In the genomic region with DNA sequence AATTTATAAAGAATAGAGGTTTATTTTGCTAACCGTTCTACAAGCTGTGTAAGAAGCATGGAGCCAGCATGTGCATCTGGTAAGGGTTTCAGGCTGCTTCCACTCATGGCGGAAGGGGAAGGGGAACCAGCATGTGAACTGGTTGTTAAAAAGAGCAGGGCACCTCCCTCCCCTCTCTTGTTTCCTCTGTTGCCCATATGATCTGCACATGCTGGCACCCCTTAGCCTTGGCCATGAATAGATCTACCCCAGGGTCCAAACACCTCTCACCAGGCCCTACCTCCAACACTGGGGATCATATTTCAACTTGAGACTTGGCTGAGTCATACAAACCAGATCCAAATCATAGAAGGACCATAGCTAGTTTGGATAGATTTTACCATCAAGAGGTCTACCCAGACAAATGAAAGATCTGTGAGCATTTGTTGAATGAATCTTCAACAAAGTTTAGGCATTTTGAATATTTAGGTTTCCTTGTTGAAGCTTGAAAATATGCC, we compare ENCODE assay signal across 1 cellular context.
TF ChIP-seq lines count a peak whose summit lies in the region.

No MANE protein-coding gene starts in this region.

TF ChIP-seq in HEK293, 187 proteins besides CTCF, POLR2A, EP300 and RAD21 (continued from another document):
- TF ChIP-seq ZNF416 (tag by site-specific recombination; IDR thresholded peaks at IDR 0.05) (no peak), GLIS1 (tag by site-specific recombination; IDR thresholded peaks at IDR 0.05) (peak; percentile 61), ZNF138 (tag by site-specific recombination; IDR thresholded peaks at IDR 0.05; ENCODE audit: borderline replicate concordance) (no peak), MEIS1 (CRISPR knock-in tag; IDR thresholded peaks at IDR 0.05; ENCODE audit: borderline replicate concordance) (no peak), ZNF341 (tag by site-specific recombination; IDR thresholded peaks at IDR 0.05; ENCODE audit: low read depth) (no peak), ZNF623 (tag by site-specific recombination; IDR thresholded peaks at IDR 0.05) (no peak), ZBTB20 (tag by site-specific recombination; IDR thresholded peaks at IDR 0.05) (peak; percentile 34), ZIC2 (tag by site-specific recombination; IDR thresholded peaks at IDR 0.05) (peak; percentile 43; the same call in 1 of the 2 replicates), ZNF701 (tag by site-specific recombination; IDR thresholded peaks at IDR 0.05) (no peak), TCF7L2 (IDR thresholded peaks at IDR 0.05; ENCODE audit: borderline replicate concordance, low read depth, low read length) (no peak), SALL2 (tag by site-specific recombination; IDR thresholded peaks at IDR 0.05; ENCODE audit: borderline replicate concordance) (no peak), SP2 (tag by site-specific recombination; IDR thresholded peaks at IDR 0.05) (no peak), ZNF302 (tag by site-specific recombination; IDR thresholded peaks at IDR 0.05; ENCODE audit: low read depth) (no peak)
- TF ChIP-seq, protein P1, sequence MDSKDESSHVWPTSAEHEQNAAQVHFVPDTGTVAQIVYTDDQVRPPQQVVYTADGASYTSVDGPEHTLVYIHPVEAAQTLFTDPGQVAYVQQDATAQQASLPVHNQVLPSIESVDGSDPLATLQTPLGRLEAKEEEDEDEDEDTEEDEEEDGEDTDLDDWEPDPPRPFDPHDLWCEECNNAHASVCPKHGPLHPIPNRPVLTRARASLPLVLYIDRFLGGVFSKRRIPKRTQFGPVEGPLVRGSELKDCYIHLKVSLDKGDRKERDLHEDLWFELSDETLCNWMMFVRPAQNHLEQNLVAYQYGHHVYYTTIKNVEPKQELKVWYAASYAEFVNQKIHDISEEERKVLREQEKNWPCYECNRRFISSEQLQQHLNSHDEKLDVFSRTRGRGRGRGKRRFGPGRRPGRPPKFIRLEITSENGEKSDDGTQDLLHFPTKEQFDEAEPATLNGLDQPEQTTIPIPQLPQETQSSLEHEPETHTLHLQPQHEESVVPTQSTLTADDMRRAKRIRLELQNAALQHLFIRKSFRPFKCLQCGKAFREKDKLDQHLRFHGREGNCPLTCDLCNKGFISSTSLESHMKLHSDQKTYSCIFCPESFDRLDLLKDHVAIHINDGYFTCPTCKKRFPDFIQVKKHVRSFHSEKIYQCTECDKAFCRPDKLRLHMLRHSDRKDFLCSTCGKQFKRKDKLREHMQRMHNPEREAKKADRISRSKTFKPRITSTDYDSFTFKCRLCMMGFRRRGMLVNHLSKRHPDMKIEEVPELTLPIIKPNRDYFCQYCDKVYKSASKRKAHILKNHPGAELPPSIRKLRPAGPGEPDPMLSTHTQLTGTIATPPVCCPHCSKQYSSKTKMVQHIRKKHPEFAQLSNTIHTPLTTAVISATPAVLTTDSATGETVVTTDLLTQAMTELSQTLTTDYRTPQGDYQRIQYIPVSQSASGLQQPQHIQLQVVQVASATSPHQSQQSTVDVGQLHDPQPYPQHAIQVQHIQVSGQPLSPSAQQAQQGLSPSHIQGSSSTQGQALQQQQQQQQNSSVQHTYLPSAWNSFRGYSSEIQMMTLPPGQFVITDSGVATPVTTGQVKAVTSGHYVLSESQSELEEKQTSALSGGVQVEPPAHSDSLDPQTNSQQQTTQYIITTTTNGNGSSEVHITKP (tag by site-specific recombination; IDR thresholded peaks at IDR 0.05): peak; percentile 93
- TF ChIP-seq, protein P2, sequence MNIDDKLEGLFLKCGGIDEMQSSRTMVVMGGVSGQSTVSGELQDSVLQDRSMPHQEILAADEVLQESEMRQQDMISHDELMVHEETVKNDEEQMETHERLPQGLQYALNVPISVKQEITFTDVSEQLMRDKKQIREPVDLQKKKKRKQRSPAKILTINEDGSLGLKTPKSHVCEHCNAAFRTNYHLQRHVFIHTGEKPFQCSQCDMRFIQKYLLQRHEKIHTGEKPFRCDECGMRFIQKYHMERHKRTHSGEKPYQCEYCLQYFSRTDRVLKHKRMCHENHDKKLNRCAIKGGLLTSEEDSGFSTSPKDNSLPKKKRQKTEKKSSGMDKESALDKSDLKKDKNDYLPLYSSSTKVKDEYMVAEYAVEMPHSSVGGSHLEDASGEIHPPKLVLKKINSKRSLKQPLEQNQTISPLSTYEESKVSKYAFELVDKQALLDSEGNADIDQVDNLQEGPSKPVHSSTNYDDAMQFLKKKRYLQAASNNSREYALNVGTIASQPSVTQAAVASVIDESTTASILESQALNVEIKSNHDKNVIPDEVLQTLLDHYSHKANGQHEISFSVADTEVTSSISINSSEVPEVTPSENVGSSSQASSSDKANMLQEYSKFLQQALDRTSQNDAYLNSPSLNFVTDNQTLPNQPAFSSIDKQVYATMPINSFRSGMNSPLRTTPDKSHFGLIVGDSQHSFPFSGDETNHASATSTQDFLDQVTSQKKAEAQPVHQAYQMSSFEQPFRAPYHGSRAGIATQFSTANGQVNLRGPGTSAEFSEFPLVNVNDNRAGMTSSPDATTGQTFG (tag by site-specific recombination; IDR thresholded peaks at IDR 0.05; ENCODE audit: borderline replicate concordance): no peak
- TF ChIP-seq, protein P3, sequence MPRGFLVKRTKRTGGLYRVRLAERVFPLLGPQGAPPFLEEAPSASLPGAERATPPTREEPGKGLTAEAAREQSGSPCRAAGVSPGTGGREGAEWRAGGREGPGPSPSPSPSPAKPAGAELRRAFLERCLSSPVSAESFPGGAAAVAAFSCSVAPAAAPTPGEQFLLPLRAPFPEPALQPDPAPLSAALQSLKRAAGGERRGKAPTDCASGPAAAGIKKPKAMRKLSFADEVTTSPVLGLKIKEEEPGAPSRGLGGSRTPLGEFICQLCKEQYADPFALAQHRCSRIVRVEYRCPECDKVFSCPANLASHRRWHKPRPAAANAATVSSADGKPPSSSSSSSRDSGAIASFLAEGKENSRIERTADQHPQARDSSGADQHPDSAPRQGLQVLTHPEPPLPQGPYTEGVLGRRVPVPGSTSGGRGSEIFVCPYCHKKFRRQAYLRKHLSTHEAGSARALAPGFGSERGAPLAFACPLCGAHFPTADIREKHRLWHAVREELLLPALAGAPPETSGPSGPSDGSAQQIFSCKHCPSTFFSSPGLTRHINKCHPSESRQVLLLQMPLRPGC (tag by site-specific recombination; IDR thresholded peaks at IDR 0.05): no peak
- TF ChIP-seq, protein P4, sequence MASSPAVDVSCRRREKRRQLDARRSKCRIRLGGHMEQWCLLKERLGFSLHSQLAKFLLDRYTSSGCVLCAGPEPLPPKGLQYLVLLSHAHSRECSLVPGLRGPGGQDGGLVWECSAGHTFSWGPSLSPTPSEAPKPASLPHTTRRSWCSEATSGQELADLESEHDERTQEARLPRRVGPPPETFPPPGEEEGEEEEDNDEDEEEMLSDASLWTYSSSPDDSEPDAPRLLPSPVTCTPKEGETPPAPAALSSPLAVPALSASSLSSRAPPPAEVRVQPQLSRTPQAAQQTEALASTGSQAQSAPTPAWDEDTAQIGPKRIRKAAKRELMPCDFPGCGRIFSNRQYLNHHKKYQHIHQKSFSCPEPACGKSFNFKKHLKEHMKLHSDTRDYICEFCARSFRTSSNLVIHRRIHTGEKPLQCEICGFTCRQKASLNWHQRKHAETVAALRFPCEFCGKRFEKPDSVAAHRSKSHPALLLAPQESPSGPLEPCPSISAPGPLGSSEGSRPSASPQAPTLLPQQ (tag by site-specific recombination; IDR thresholded peaks at IDR 0.05): no peak
- TF ChIP-seq, protein P5, sequence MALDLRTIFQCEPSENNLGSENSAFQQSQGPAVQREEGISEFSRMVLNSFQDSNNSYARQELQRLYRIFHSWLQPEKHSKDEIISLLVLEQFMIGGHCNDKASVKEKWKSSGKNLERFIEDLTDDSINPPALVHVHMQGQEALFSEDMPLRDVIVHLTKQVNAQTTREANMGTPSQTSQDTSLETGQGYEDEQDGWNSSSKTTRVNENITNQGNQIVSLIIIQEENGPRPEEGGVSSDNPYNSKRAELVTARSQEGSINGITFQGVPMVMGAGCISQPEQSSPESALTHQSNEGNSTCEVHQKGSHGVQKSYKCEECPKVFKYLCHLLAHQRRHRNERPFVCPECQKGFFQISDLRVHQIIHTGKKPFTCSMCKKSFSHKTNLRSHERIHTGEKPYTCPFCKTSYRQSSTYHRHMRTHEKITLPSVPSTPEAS (tag by site-specific recombination; IDR thresholded peaks at IDR 0.05): peak; percentile 47; the same call in 1 of the 2 replicates
TF ChIP-seq in HEK293: peak in this region for 6.
